14 cellular contexts compared by ENCODE assay signal in genomic region chr10:12144538-12144937, GRCh38. TPM values are rescaled to one million over a fixed set of nuclear protein-coding genes. Genes with fewer than 3 reads are reported as not detected.
DNase-seq lines count a peak whose midpoint lies in the region; ATAC-seq and TF ChIP-seq lines count a peak whose summit lies in the region.
"Had no signal": no experiment of that assay in that cellular context is flagged by ENCODE, and none has a peak within 500 bp of the region (broad histone marks: within the 10 kb centered on the region; RNA-seq: fewer than 3 reads in every experiment).

No MANE protein-coding gene starts in this region.

- no peak overlapping the region for H3K4me3 ChIP-seq in HEK293 (ENCODE audit: low read depth, low read length)
- no peak overlapping the region for H3K4me3 ChIP-seq in adrenal gland

- no peak for ATAC-seq in activated T-helper 17 cell treated with anti-CD3 and anti-CD28 coated beads, Interleukin-2, amount 50 U/mL, for 72 hours (replicated peaks)

- no peak overlapping the region for H3K4me3 Mint-ChIP-seq in activated T-helper 17 cell treated with anti-CD3 and anti-CD28 coated beads, Interleukin-2, amount 50 U/mL, for 72 hours
- H3K4me3 Mint-ChIP-seq in endothelial cell (ENCODE audit: unreplicated experiment): peak overlapping the region; percentile 26
- H3K4me3 Mint-ChIP-seq: CD4-positive, alpha-beta T cell; H9 had no signal

- H3K27me3 ChIP-seq in adrenal gland: no peaks in the 10 kb centered on the region

- H3K4me1 ChIP-seq in HEK293 (ENCODE audit: control insufficient read depth, insufficient read depth, low read length): no peaks in the 10 kb centered on the region
- no peaks in the 10 kb centered on the region for H3K4me1 ChIP-seq in adrenal gland (replicated peaks in 1 of 2)

- peaks cover 58 to 62% of the 10 kb centered on the region in 2 experiments for H3K36me3 ChIP-seq in HEK293 (ENCODE audit: control insufficient read depth in 2 of 2, insufficient read depth in 1 of 2, low read length in 2 of 2)
- peaks cover 0 to 27% of the 10 kb centered on the region in 2 donors for H3K36me3 ChIP-seq in adrenal gland (replicated peaks in 1 of 2)

- no peaks in the 10 kb centered on the region for H3K9me3 Mint-ChIP-seq in activated T-helper 17 cell treated with anti-CD3 and anti-CD28 coated beads, Interleukin-2, amount 50 U/mL, for 72 hours
- no peaks in the 10 kb centered on the region for H3K9me3 Mint-ChIP-seq in endothelial cell (ENCODE audit: unreplicated experiment)
- H3K9me3 Mint-ChIP-seq: CD4-positive, alpha-beta T cell; H9 had no signal

- no peaks in the 10 kb centered on the region for H3K9me3 ChIP-seq in HEK293 (ENCODE audit: control insufficient read depth, insufficient read depth, low read depth, low read length)
- no peaks in the 10 kb centered on the region for H3K9me3 ChIP-seq in adrenal gland (replicated peaks in 1 of 3)

- POLR2A ChIA-PET in HEK293 (lab: Yijun Ruan, JAX): no interaction called here

- DNase-seq in endothelial cell (ENCODE audit: low spot score) (no peak), SW480 (ENCODE audit: low spot score) (no peak), adrenal gland (no peak), AG08396 (ENCODE audit: low spot score) (no peak)
- DNase-seq: ACHN; AML-193; Calu3; CD4-positive, alpha-beta T cell; DMS79 treated with DMSO at 0.1 percent for 48 hours; GF-D8; H9 had no signal

- intact Hi-C loops in adrenal gland (cut with DNase I): no loop called here

- CTCF ChIA-PET in HEK293 (lab: Yijun Ruan, JAX): no interaction called here

- WGBS in adrenal gland, 4 donors: 94 to 100% (median 98%) methylated on average over 3 of the region's 3 CpGs

- peak overlapping the region; percentile 1 for H3K27ac Mint-ChIP-seq in activated T-helper 17 cell treated with anti-CD3 and anti-CD28 coated beads, Interleukin-2, amount 50 U/mL, for 72 hours
- H3K27ac Mint-ChIP-seq in endothelial cell (ENCODE audit: unreplicated experiment): no peak overlapping the region
- H3K27ac Mint-ChIP-seq: CD4-positive, alpha-beta T cell had no signal

- peaks cover 85% of the 10 kb centered on the region for H3K36me3 Mint-ChIP-seq in activated T-helper 17 cell treated with anti-CD3 and anti-CD28 coated beads, Interleukin-2, amount 50 U/mL, for 72 hours (ENCODE audit: low read depth)
- peaks cover 16% of the 10 kb centered on the region for H3K36me3 Mint-ChIP-seq in endothelial cell (ENCODE audit: low read depth, unreplicated experiment)

- H3K27me3 Mint-ChIP-seq in activated T-helper 17 cell treated with anti-CD3 and anti-CD28 coated beads, Interleukin-2, amount 50 U/mL, for 72 hours: no peaks in the 10 kb centered on the region
- no peaks in the 10 kb centered on the region for H3K27me3 Mint-ChIP-seq in endothelial cell (ENCODE audit: unreplicated experiment)
- H3K27me3 Mint-ChIP-seq: CD4-positive, alpha-beta T cell had no signal

- TF ChIP-seq POLR2A in adrenal gland (IDR thresholded peaks at IDR 0.05): no peak

- no peak for TF ChIP-seq CTCF in HEK293 (tag by site-specific recombination; IDR thresholded peaks at IDR 0.05)
- no peak for TF ChIP-seq CTCF in endothelial cell (IDR thresholded peaks at IDR 0.05; ENCODE audit: unreplicated experiment)
- TF ChIP-seq CTCF in adrenal gland (IDR thresholded peaks at IDR 0.05): no peak

- no peak overlapping the region for H3K27ac ChIP-seq in HEK293 (ENCODE audit: extremely low read depth, low read depth, low read length)
- no peak overlapping the region for H3K27ac ChIP-seq in adrenal gland
- H3K27ac ChIP-seq: C4-2B had no signal

- no peaks in the 10 kb centered on the region for H3K4me1 Mint-ChIP-seq in activated T-helper 17 cell treated with anti-CD3 and anti-CD28 coated beads, Interleukin-2, amount 50 U/mL, for 72 hours
- H3K4me1 Mint-ChIP-seq in endothelial cell (ENCODE audit: unreplicated experiment): no peaks in the 10 kb centered on the region
- H3K4me1 Mint-ChIP-seq: H9 had no signal

TF ChIP-seq in HEK293, 187 proteins besides CTCF, POLR2A, EP300 and RAD21:
- TF ChIP-seq ZNF623 (tag by site-specific recombination; IDR thresholded peaks at IDR 0.05) (peak; percentile 91), ZNF362 (tag by site-specific recombination; IDR thresholded peaks at IDR 0.05) (no peak)
TF ChIP-seq in HEK293: peak in this region for 1.

RNA-seq across cellular contexts. Expression of gene SEC61A2, which starts 15.1 kb away (rescaled TPM):
- total RNA-seq in activated T-helper 17 cell treated with anti-CD3 and anti-CD28 coated beads, Interleukin-2, amount 50 U/mL, for 72 hours: 10 to 100 TPM; 16.0 to 22.3 TPM
- total RNA-seq in endothelial cell (ENCODE audit: unreplicated experiment) (9.9 TPM), adrenal gland (1 to 10 TPM; 1.3 to 6.0 (median 5.1) TPM)
- 1 to 10 TPM; 5.8 to 8.4 (median 5.9) TPM for polyA plus RNA-seq in adrenal gland

RNA-seq across cellular contexts. Expression of gene NUDT5, which starts 51.2 kb away (rescaled TPM):
- total RNA-seq in activated T-helper 17 cell treated with anti-CD3 and anti-CD28 coated beads, Interleukin-2, amount 50 U/mL, for 72 hours: 100 to 1,000 TPM in 1 of 2 donors, 10 to 100 TPM in 1; 99.1 to 139 TPM
- 61.8 TPM for total RNA-seq in endothelial cell (ENCODE audit: unreplicated experiment)
- total RNA-seq in adrenal gland: 10 to 100 TPM; 35.5 to 51.4 (median 46.1) TPM
- 10 to 100 TPM; 25.3 to 84.3 (median 44.6) TPM for polyA plus RNA-seq in adrenal gland

RNA-seq across cellular contexts. Expression of gene CDC123, which starts 51.5 kb away (rescaled TPM):
- total RNA-seq in activated T-helper 17 cell treated with anti-CD3 and anti-CD28 coated beads, Interleukin-2, amount 50 U/mL, for 72 hours: 100 to 1,000 TPM in 1 of 2 donors, 10 to 100 TPM in 1; 93.8 to 202 TPM
- total RNA-seq in endothelial cell (ENCODE audit: unreplicated experiment) (85.9 TPM), adrenal gland (10 to 100 TPM; 43.1 to 61.0 (median 55.7) TPM)
- 100 to 1,000 TPM in 1 of 3 donors, 10 to 100 TPM in 2; 41.1 to 111 (median 42.0) TPM for polyA plus RNA-seq in adrenal gland
